Comparison of ENCODE assay signal across 8 cellular contexts in the genomic region with DNA sequence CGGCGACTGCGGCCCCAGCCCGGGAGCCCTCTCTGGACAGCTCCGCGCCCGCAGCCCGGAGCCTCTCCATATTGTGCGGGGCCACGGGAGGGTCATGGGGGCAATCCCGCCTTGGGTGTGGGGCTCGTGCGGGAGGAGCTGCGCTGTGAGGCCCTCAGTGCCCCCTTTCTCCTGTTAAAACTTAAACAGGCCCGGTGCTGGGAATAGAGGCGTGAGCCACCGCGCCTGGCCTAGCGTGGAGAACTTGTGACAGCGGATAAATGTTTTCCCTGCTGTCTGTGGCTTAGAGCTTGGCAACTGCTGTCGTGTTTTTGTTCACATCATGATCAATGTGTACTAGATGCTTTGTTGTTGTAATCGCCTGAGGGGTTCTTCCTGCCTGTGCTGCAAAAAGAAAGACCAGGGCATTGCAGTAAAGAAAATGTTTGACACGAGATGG. TPM values are rescaled to one million over a fixed set of nuclear protein-coding genes. Genes with fewer than 3 reads are reported as not detected.
DNase-seq lines count a peak whose midpoint lies in the region; ATAC-seq, FAIRE-seq and TF ChIP-seq lines count a peak whose summit lies in the region.

No MANE protein-coding gene starts in this region.

- H3K36me3 ChIP-seq in BE2C (peaks cover 3% of the 10 kb centered on the region; the same call in 1 of the 2 replicates), endothelial cell of umbilical vein (ENCODE audit: control insufficient read depth in 2 of 2, extremely low read depth in 1 of 2, insufficient read depth in 2 of 2, low read length in 2 of 2) (no peaks in the 10 kb centered on the region), testis (ENCODE audit: low read depth, missing control alignments) (no peaks in the 10 kb centered on the region)

- dilution Hi-C loops in endothelial cell of umbilical vein (cut with MboI; ENCODE audit: extremely low pct_ligation_motif_present, low sequenced_read_pairs): no loop called here

- TSS peak; percentile 61 for BruUV-seq in endothelial cell of umbilical vein (replicated peaks; lab: Mats Ljungman, UMichigan)

- FAIRE-seq in endothelial cell of umbilical vein (lab: Jason Lieb, UNC) (peak; percentile 12), GM12891 (lab: Jason Lieb, UNC) (no peak)

- TF ChIP-seq POLR2A in endothelial cell of umbilical vein (IDR thresholded peaks at IDR 0.05; ENCODE audit: low read depth, low read length) (no peak), testis (IDR thresholded peaks at IDR 0.05) (no peak), GM12891 (IDR thresholded peaks at IDR 0.05; ENCODE audit: low read depth, low read length) (no peak)

- no peaks in the 10 kb centered on the region for H3K4me1 ChIP-seq in BE2C
- H3K4me1 ChIP-seq in endothelial cell of umbilical vein (ENCODE audit: control insufficient read depth, extremely low read depth, insufficient read depth, low read length): no peaks in the 10 kb centered on the region
- peaks cover 13% of the 10 kb centered on the region for H3K4me1 ChIP-seq in testis

- H3K27ac ChIP-seq in endothelial cell of umbilical vein (ENCODE audit: insufficient read depth, low read depth, low read length): peak overlapping the region; percentile 55
- peak overlapping the region; percentile 95 to 97 for H3K27ac ChIP-seq in testis

- WGBS in testis, 2 donors: 1% methylated on average over 11 to 22 of the region's 23 CpGs

- ATAC-seq in SK-N-SH treated with all-trans-retinoic acid at 6 μM for 48 hours (peak; percentile 64), HG02981 (IDR thresholded peaks at IDR 0.05; ENCODE audit: unreplicated experiment) (no peak)

- DNase-seq in BE2C: peak; percentile 31
- peak; percentile 26 for DNase-seq in GM20000 (ENCODE audit: low spot score)
- DNase-seq in endothelial cell of umbilical vein (ENCODE audit: low read depth, low spot score): no peak
- peak; percentile 87 for DNase-seq in mesenteric fat pad (ENCODE audit: low spot score)
- peak; percentile 45 for DNase-seq in testis
- no peak for DNase-seq in GM12891 (ENCODE audit: insufficient read length, low spot score)

- H4K20me1 ChIP-seq in endothelial cell of umbilical vein (replicated peaks; ENCODE audit: control insufficient read depth, extremely low read depth, insufficient read depth, low read length): no peaks in the 10 kb centered on the region

- peak overlapping the region; percentile 86 for H3K4me2 ChIP-seq in endothelial cell of umbilical vein (ENCODE audit: insufficient read depth, low read length)

- peak overlapping the region; percentile 93 for H2AFZ ChIP-seq in endothelial cell of umbilical vein (ENCODE audit: low read depth, low read length)

- POLR2A ChIA-PET in endothelial cell of umbilical vein (lab: Charles Lee): interaction anchor here (0.7 kb wide), 1 partner anchor 9 kb away, joined by 4 read pairs; no protein-coding TSS in a partner anchor

- no peaks in the 10 kb centered on the region for H3K9me1 ChIP-seq in endothelial cell of umbilical vein (replicated peaks; ENCODE audit: control insufficient read depth, extremely low read depth, insufficient read depth, low read length)

- H3K27me3 ChIP-seq in BE2C (no peaks in the 10 kb centered on the region), endothelial cell of umbilical vein (ENCODE audit: control insufficient read depth in 2 of 2, insufficient read depth in 2 of 2, low read length in 2 of 2) (no peaks in the 10 kb centered on the region), testis (no peaks in the 10 kb centered on the region)

- TF ChIP-seq CTCF in BE2C (IDR thresholded peaks at IDR 0.05; ENCODE audit: low read depth, low read length): no peak
- TF ChIP-seq CTCF in GM20000 (IDR thresholded peaks at IDR 0.05; ENCODE audit: extremely low read depth, missing control alignments): no peak
- no peak for TF ChIP-seq CTCF in endothelial cell of umbilical vein (IDR thresholded peaks at IDR 0.05; ENCODE audit: extremely low read depth in 1 of 2, insufficient read depth in 1 of 2, low read depth in 1 of 2, low read length in 2 of 2)
- no peak for TF ChIP-seq CTCF in testis (IDR thresholded peaks at IDR 0.05)

- peak overlapping the region; percentile 94 for H3K4me3 ChIP-seq in BE2C (ENCODE audit: low read depth, low read length)
- peak overlapping the region; percentile 53 to 75 (median 70) for H3K4me3 ChIP-seq in endothelial cell of umbilical vein (replicated peaks in 1 of 3; ENCODE audit: insufficient read depth in 1 of 3, low read depth in 1 of 3, low read length in 3 of 3)
- H3K4me3 ChIP-seq in testis: peak overlapping the region; percentile 87 to 89

- peak overlapping the region; percentile 67 for H3K9ac ChIP-seq in endothelial cell of umbilical vein (replicated peaks; ENCODE audit: extremely low read depth, insufficient read depth, low read length)

- CTCF ChIA-PET in endothelial cell of umbilical vein (lab: Charles Lee): no interaction called here

- H3K9me3 ChIP-seq in BE2C: no peaks in the 10 kb centered on the region
- H3K9me3 ChIP-seq in endothelial cell of umbilical vein (replicated peaks; ENCODE audit: control insufficient read depth, insufficient read depth, low read length): no peaks in the 10 kb centered on the region
- no peaks in the 10 kb centered on the region for H3K9me3 ChIP-seq in testis

- H3K79me2 ChIP-seq in endothelial cell of umbilical vein (ENCODE audit: control insufficient read depth, insufficient read depth, low read length): no peaks in the 10 kb centered on the region

- intact Hi-C loops in endothelial cell of umbilical vein (cut with micrococcal nuclease) (no loop called here), testis (cut with DNase I; ENCODE audit: low total_unique reads) (no loop called here)

TF ChIP-seq in SK-N-SH treated with all-trans-retinoic acid at 6 μM for 48 hours, 23 proteins besides CTCF, POLR2A, EP300 and RAD21 (continues in another document):
- no peak for TF ChIP-seq ZNF70 (CRISPR knock-in tag; IDR thresholded peaks at IDR 0.05)
- TF ChIP-seq CSDC2 (CRISPR knock-in tag; IDR thresholded peaks at IDR 0.05): no peak
- TF ChIP-seq ZNF8 (CRISPR knock-in tag; IDR thresholded peaks at IDR 0.05): no peak

TF ChIP-seq in endothelial cell of umbilical vein, 7 proteins besides CTCF, POLR2A, EP300 and RAD21 (continues in another document):
- TF ChIP-seq POLR2AphosphoS5 (IDR thresholded peaks at IDR 0.05; ENCODE audit: insufficient read depth, low read depth, low read length) (no peak), JUN (IDR thresholded peaks at IDR 0.05; ENCODE audit: borderline replicate concordance, insufficient read depth, insufficient read length, low read depth) (no peak), FOS (IDR thresholded peaks at IDR 0.05; ENCODE audit: borderline replicate concordance, insufficient read depth, low read length) (no peak)

TF ChIP-seq in GM12891, 5 proteins besides CTCF, POLR2A, EP300 and RAD21:
- TF ChIP-seq SPI1 (IDR thresholded peaks at IDR 0.05; ENCODE audit: low read depth, low read length): no peak
- TF ChIP-seq PAX5 (IDR thresholded peaks at IDR 0.05; ENCODE audit: insufficient read depth, low read length, severe bottlenecking): no peak
- no peak for TF ChIP-seq TAF1 (IDR thresholded peaks at IDR 0.05; ENCODE audit: low read depth, low read length)
- TF ChIP-seq POLR2AphosphoS5 (IDR thresholded peaks at IDR 0.05; ENCODE audit: low read depth, low read length): no peak
- no peak for TF ChIP-seq POU2F2 (IDR thresholded peaks at IDR 0.05; ENCODE audit: low read depth, low read length)
TF ChIP-seq in GM12891: peak in this region for 0.

RNA-seq across cellular contexts. Expression of a gene that starts 0.6 kb away (rescaled TPM):
- 2.4 TPM for polyA plus RNA-seq in BE2C (2012; ENCODE audit: insufficient read depth, insufficient read length, low read depth)
- total RNA-seq in endothelial cell of umbilical vein (0.90 and 3.8 TPM in 2 replicates), mesenteric fat pad (3.0 TPM), testis (10 to 100 TPM; 15.7 to 18.0 TPM)
- polyA plus RNA-seq in endothelial cell of umbilical vein (0.88 and 0.90 TPM in 2 replicates), testis (ENCODE audit: insufficient read depth, low read depth, low replicate concordance) (10.3 TPM)
- 0.79 and 0.96 TPM in 2 replicates for polyA plus RNA-seq in endothelial cell of umbilical vein (2011; cell fraction: cytosol; rRNA removed)
- 1.9 and 2.0 TPM in 2 replicates for polyA plus RNA-seq in endothelial cell of umbilical vein (2011; cell fraction: nucleus; rRNA removed)
- polyA plus RNA-seq in endothelial cell of umbilical vein (2012): 0.25 and 0.43 TPM in 2 replicates
- 2.7 and 3.8 TPM in 2 replicates for polyA minus RNA-seq in endothelial cell of umbilical vein
- not detected for polyA minus RNA-seq in endothelial cell of umbilical vein (2011; cell fraction: cytosol; rRNA and poly(A)+ RNA removed)
- polyA minus RNA-seq in endothelial cell of umbilical vein (2011; cell fraction: nucleus; rRNA and poly(A)+ RNA removed): 3.2 and 3.5 TPM in 2 replicates
- 1.6 TPM for polyA plus RNA-seq in GM12891 (2012; ENCODE audit: low read depth, missing spikeins)

RNA-seq across cellular contexts. Expression of a gene that starts 12.4 kb away (rescaled TPM):
- polyA plus RNA-seq in BE2C (2012; ENCODE audit: insufficient read depth, insufficient read length, low read depth): 0.28 TPM
- total RNA-seq in endothelial cell of umbilical vein (0.51 TPM in 1 of 2 replicates, not detected in the other), mesenteric fat pad (not detected), testis (1 to 10 TPM in 1 of 2 donors, under 1 TPM in 1; 0.31 to 1.1 TPM)
- polyA plus RNA-seq in endothelial cell of umbilical vein (not detected in 2 replicates), testis (ENCODE audit: insufficient read depth, low read depth, low replicate concordance) (0.54 TPM)
- polyA plus RNA-seq in endothelial cell of umbilical vein (2011; cell fraction: cytosol; rRNA removed): 0.04 and 0.07 TPM in 2 replicates
- 0.15 TPM in 1 of 2 replicates, not detected in the other for polyA plus RNA-seq in endothelial cell of umbilical vein (2011; cell fraction: nucleus; rRNA removed)
- polyA plus RNA-seq in endothelial cell of umbilical vein (2012): not detected in 2 replicates
- polyA minus RNA-seq in endothelial cell of umbilical vein: not detected in 2 replicates
- not detected for polyA minus RNA-seq in endothelial cell of umbilical vein (2011; cell fraction: cytosol; rRNA and poly(A)+ RNA removed)
- not detected in 2 replicates for polyA minus RNA-seq in endothelial cell of umbilical vein (2011; cell fraction: nucleus; rRNA and poly(A)+ RNA removed)
- polyA plus RNA-seq in GM12891 (2012; ENCODE audit: low read depth, missing spikeins): 0.28 TPM

RNA-seq across cellular contexts. Expression of a gene that starts 29.6 kb away (rescaled TPM):
- 1.0 TPM for polyA plus RNA-seq in BE2C (2012; ENCODE audit: insufficient read depth, insufficient read length, low read depth)
- 0.42 and 1.8 TPM in 2 replicates for total RNA-seq in endothelial cell of umbilical vein
- polyA plus RNA-seq in endothelial cell of umbilical vein: 1.3 and 2.1 TPM in 2 replicates
- 1.8 and 2.2 TPM in 2 replicates for polyA plus RNA-seq in endothelial cell of umbilical vein (2011; cell fraction: cytosol; rRNA removed)
- polyA plus RNA-seq in endothelial cell of umbilical vein (2011; cell fraction: nucleus; rRNA removed): 2.3 and 2.9 TPM in 2 replicates
- polyA plus RNA-seq in endothelial cell of umbilical vein (2012): 0.44 and 0.82 TPM in 2 replicates
- 1.5 and 5.2 TPM in 2 replicates for polyA minus RNA-seq in endothelial cell of umbilical vein
- not detected for polyA minus RNA-seq in endothelial cell of umbilical vein (2011; cell fraction: cytosol; rRNA and poly(A)+ RNA removed)
- polyA minus RNA-seq in endothelial cell of umbilical vein (2011; cell fraction: nucleus; rRNA and poly(A)+ RNA removed): 2.2 and 2.3 TPM in 2 replicates
- 3.5 TPM for total RNA-seq in mesenteric fat pad
- 10 to 100 TPM; 26.1 to 43.4 TPM for total RNA-seq in testis
- 46.6 TPM for polyA plus RNA-seq in testis (ENCODE audit: insufficient read depth, low read depth, low replicate concordance)
- polyA plus RNA-seq in GM12891 (2012; ENCODE audit: low read depth, missing spikeins): 2.5 TPM

Comparison
In these comparisons a context has a peak if more than half of its experiments do, and no peak if none do; other contexts are left out.
1. DNase-seq: peak in BE2C (single experiment), GM20000 (single experiment), mesenteric fat pad (single experiment) and testis (single experiment); none in endothelial cell of umbilical vein (single experiment) and GM12891 (single experiment).
2. Peak in every context shown above with its lines, with median percentiles within 50 percentile points of each other: H3K4me3 ChIP-seq.